Comparison of ENCODE assay signal across 28 cellular contexts in genomic region chr15:70906842-70907241, GRCh38. TPM values are rescaled to one million over a fixed set of nuclear protein-coding genes. Genes with fewer than 3 reads are reported as not detected.
DNase-seq lines count a peak whose midpoint lies in the region; ATAC-seq, FAIRE-seq and TF ChIP-seq lines count a peak whose summit lies in the region.
"Had no signal": no experiment of that assay in that cellular context is flagged by ENCODE, and none has a peak within 500 bp of the region (broad histone marks: within the 10 kb centered on the region; RNA-seq: fewer than 3 reads in every experiment).

No MANE protein-coding gene starts in this region.

- in situ Hi-C loops in astrocyte of the cerebellum (cut with HindIII; ENCODE audit: low sequenced_read_pairs), result no loop called here
- in situ Hi-C loops in gastrocnemius medialis (cut with MboI; ENCODE audit: low sequenced_read_pairs in 4 of 4), result no loop called here

- no peaks in the 10 kb centered on the region for H3K9me3 ChIP-seq in gastrocnemius medialis
- H3K9me3 ChIP-seq: testis, uterus had no signal

- H3K27me3 ChIP-seq in gastrocnemius medialis, result no peaks in the 10 kb centered on the region
- H3K27me3 ChIP-seq: adrenal gland, esophagus muscularis mucosa, testis, uterus had no signal

- no peak overlapping the region for H3K4me3 ChIP-seq in astrocyte of the cerebellum (ENCODE audit: low read depth, low read length)
- H3K4me3 ChIP-seq in skeletal muscle cell (ENCODE audit: low read depth, low read length), result no peak overlapping the region
- H3K4me3 ChIP-seq in gastrocnemius medialis, result no peak overlapping the region
- H3K4me3 ChIP-seq: adrenal gland, coronary artery, esophagus muscularis mucosa, testis, uterus had no signal

- H3K36me3 ChIP-seq in gastrocnemius medialis, result peaks cover 0 to 7% of the 10 kb centered on the region in 2 donors
- H3K36me3 ChIP-seq: adrenal gland, uterus had no signal

- H3K27ac ChIP-seq in gastrocnemius medialis, result no peak overlapping the region
- H3K27ac ChIP-seq: adrenal gland, coronary artery, esophagus muscularis mucosa, testis, uterus, VCaP had no signal

- DNase-seq in AG20443 (ENCODE audit: low spot score) (peak; percentile 40), astrocyte of the cerebellum (ENCODE audit: low read depth) (peak; percentile 63), fibroblast of gingiva (ENCODE audit: low read depth) (peak; percentile 61), skeletal muscle cell (ENCODE audit: low read depth) (peak; percentile 53), cortex of kidney (lab: John Stamatoyannopoulos, UW) (no peak), H54 (ENCODE audit: insufficient read length, low spot score) (no peak), HCEC 1CT (no peak), gastrocnemius medialis (no peak)
- DNase-seq: ACHN; activated CD4-positive, alpha-beta T cell treated with anti-CD3 and anti-CD28 coated beads for 4 hours; activated CD8-positive, alpha-beta T cell treated with anti-CD3 and anti-CD28 coated beads, Interleukin-2, amount 10 ng/mL, durations not matched to agents 7 days and 5 days; activated naive CD4-positive, alpha-beta T cell treated with anti-CD3 and anti-CD28 coated beads for 36 hours; adrenal gland; COR-L47; DMS53; NCI-H1092; NCI-H1694 treated with DMSO at 0.1 percent for 48 hours; SIG-M5; small intestine; stimulated activated CD4-positive, alpha-beta T cell treated with anti-CD3 and anti-CD28 coated beads, Interleukin-1b, Interleukin-23, amount 100 ng/mL, for 48 hours; testis; uterus had no signal

- TF ChIP-seq CTCF in astrocyte of the cerebellum (IDR thresholded peaks at IDR 0.05; ENCODE audit: low read depth, low read length, missing control alignments) (no peak), gastrocnemius medialis (IDR thresholded peaks at IDR 0.05 in 4 of 5, conservative IDR thresholded peaks at IDR 0.05 in 1 of 5) (no peak)

- intact Hi-C loops in gastrocnemius medialis (cut with DNase I; ENCODE audit: low total_unique reads), result no loop called here

- H3K4me1 ChIP-seq in gastrocnemius medialis, result peaks cover 0 to 6% of the 10 kb centered on the region in 2 donors
- H3K4me1 ChIP-seq: adrenal gland, esophagus muscularis mucosa, testis, uterus had no signal

- no peak for ATAC-seq in gastrocnemius medialis
- ATAC-seq: activated CD8-positive, alpha-beta T cell treated with anti-CD3 and anti-CD28 coated beads, Interleukin-2, amount 10 ng/mL, durations not matched to agents 7 days and 5 days; left lobe of liver had no signal

- no peak for FAIRE-seq in H54 (lab: Jason Lieb, UNC)
- FAIRE-seq: G401.6, islet of Langerhans, small intestine had no signal

- TF ChIP-seq POLR2A in H54 (IDR thresholded peaks at IDR 0.05; ENCODE audit: low read depth, low read length) (no peak), gastrocnemius medialis (IDR thresholded peaks at IDR 0.05) (no peak)

RNA-seq across cellular contexts. Expression of gene LRRC49, which starts 14.2 kb away (rescaled TPM):
- total RNA-seq in gastrocnemius medialis, result 1 to 10 TPM in 3 of 4 donors, under 1 TPM in 1; 0.51 to 5.0 (median 2.8) TPM
- total RNA-seq: activated CD8-positive, alpha-beta T cell treated with anti-CD3 and anti-CD28 coated beads, Interleukin-2, amount 10 ng/mL, durations not matched to agents 7 days and 5 days; activated naive CD4-positive, alpha-beta T cell treated with anti-CD3 and anti-CD28 coated beads for 36 hours had no signal

RNA-seq across cellular contexts. Expression of gene THAP10, which starts 14.6 kb away (rescaled TPM):
- total RNA-seq in gastrocnemius medialis, result 1 to 10 TPM in 2 of 4 donors, under 1 TPM in 2; 0.46 to 2.3 (median 1.1) TPM
- total RNA-seq: activated CD8-positive, alpha-beta T cell treated with anti-CD3 and anti-CD28 coated beads, Interleukin-2, amount 10 ng/mL, durations not matched to agents 7 days and 5 days; activated naive CD4-positive, alpha-beta T cell treated with anti-CD3 and anti-CD28 coated beads for 36 hours had no signal

RNA-seq across cellular contexts. Expression of gene LARP6, which starts 52.9 kb away (rescaled TPM):
- 10 to 100 TPM; 10.0 to 20.6 (median 13.9) TPM for total RNA-seq in gastrocnemius medialis
- total RNA-seq: activated CD8-positive, alpha-beta T cell treated with anti-CD3 and anti-CD28 coated beads, Interleukin-2, amount 10 ng/mL, durations not matched to agents 7 days and 5 days; activated naive CD4-positive, alpha-beta T cell treated with anti-CD3 and anti-CD28 coated beads for 36 hours had no signal

Comparison
In these comparisons a context has a peak if more than half of its experiments do, and no peak if none do; other contexts are left out.
1. DNase-seq: peak in AG20443 (single experiment), astrocyte of the cerebellum (single experiment), fibroblast of gingiva (single experiment) and skeletal muscle cell (single experiment); none in cortex of kidney (single experiment), H54 (single experiment), HCEC 1CT (single experiment) and gastrocnemius medialis (0 of 2).